Comparison of ENCODE assay signal across 1 cellular context in the genomic region with DNA sequence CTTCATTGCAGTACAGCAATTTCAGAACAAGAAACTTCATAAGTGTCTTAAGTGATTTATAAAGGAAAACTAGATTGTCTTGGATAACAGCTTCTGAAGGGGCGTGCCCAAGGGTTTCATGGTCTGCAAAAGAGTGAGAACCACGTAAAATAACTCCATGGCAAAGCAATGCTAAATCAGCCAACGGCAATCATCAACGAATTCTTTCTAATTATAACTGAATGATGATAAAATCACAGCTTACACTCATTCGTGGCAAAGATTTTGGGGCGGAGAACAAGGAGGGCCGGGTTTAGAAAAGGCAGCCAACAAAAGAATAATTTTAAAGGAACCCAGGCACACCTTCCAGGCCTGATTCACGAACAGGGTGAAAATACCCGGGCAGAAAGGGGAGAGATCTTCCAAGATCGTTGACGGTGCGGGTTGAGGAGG.
TF ChIP-seq lines count a peak whose summit lies in the region.

No MANE protein-coding gene starts in this region.

TF ChIP-seq in K562, 482 proteins besides CTCF, POLR2A, EP300 and RAD21 (continued from another document):
- TF ChIP-seq, protein P1, sequence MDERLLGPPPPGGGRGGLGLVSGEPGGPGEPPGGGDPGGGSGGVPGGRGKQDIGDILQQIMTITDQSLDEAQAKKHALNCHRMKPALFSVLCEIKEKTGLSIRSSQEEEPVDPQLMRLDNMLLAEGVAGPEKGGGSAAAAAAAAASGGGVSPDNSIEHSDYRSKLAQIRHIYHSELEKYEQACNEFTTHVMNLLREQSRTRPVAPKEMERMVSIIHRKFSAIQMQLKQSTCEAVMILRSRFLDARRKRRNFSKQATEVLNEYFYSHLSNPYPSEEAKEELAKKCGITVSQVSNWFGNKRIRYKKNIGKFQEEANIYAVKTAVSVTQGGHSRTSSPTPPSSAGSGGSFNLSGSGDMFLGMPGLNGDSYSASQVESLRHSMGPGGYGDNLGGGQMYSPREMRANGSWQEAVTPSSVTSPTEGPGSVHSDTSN (CRISPR knock-in tag; IDR thresholded peaks at IDR 0.05; ENCODE audit: low read depth) = no peak
- TF ChIP-seq, protein P1 (tag; conservative IDR thresholded peaks at IDR 0.05; ENCODE audit: low read depth) = peak; percentile 73
- TF ChIP-seq MAFG (tag; conservative IDR thresholded peaks at IDR 0.05) = no peak
- TF ChIP-seq MEF2D (tag; conservative IDR thresholded peaks at IDR 0.05; ENCODE audit: low read depth) = peak; percentile 32; the same call in 1 of the 2 replicates
- TF ChIP-seq CHD1 (IDR thresholded peaks at IDR 0.05; ENCODE audit: low read length) = peak; percentile 82
- no peak for TF ChIP-seq TRIM24 (IDR thresholded peaks at IDR 0.05)
- no peak for TF ChIP-seq PHB2 (IDR thresholded peaks at IDR 0.05; ENCODE audit: low read depth)
- TF ChIP-seq KDM1A (IDR thresholded peaks at IDR 0.05) = peak; percentile 43 to 44; a peak in 3 of 4 replicates
- TF ChIP-seq ZNF696 (CRISPR knock-in tag; conservative IDR thresholded peaks at IDR 0.05) = no peak
- TF ChIP-seq CTBP1 (IDR thresholded peaks at IDR 0.05; ENCODE audit: borderline replicate concordance) = no peak
- TF ChIP-seq MEIS2 (IDR thresholded peaks at IDR 0.05; ENCODE audit: partially characterized antibody) = peak; percentile 83
- TF ChIP-seq ZNF41 (CRISPR knock-in tag; conservative IDR thresholded peaks at IDR 0.05) = no peak
- no peak for TF ChIP-seq RHOXF2B (CRISPR knock-in tag; conservative IDR thresholded peaks at IDR 0.05)
- no peak for TF ChIP-seq HNRNPK (IDR thresholded peaks at IDR 0.05; ENCODE audit: low read depth, low read length, poor library complexity, severe bottlenecking)
- TF ChIP-seq ZNF347 (CRISPR knock-in tag; IDR thresholded peaks at IDR 0.05; ENCODE audit: low read depth) = no peak
- no peak for TF ChIP-seq ZNF124 (CRISPR knock-in tag; IDR thresholded peaks at IDR 0.05)
- no peak for TF ChIP-seq SNIP1 (IDR thresholded peaks at IDR 0.05; ENCODE audit: low read depth)
- TF ChIP-seq MCM3 (IDR thresholded peaks at IDR 0.05) = no peak
- 0 out of 2 replicates have a peak, but pooled peaks have one; percentile 22 for TF ChIP-seq MECOM (CRISPR knock-in tag; IDR thresholded peaks at IDR 0.05)
- no peak for TF ChIP-seq BCL6 (CRISPR knock-in tag; IDR thresholded peaks at IDR 0.05)
- no peak for TF ChIP-seq CBX3 (IDR thresholded peaks at IDR 0.05; ENCODE audit: borderline replicate concordance in 1 of 2, low read length in 2 of 2)
- TF ChIP-seq GATA2 (CRISPR knock-in tag; IDR thresholded peaks at IDR 0.05) = 0 out of 2 replicates have a peak, but pooled peaks have one; percentile 29
- TF ChIP-seq FOXK1 (CRISPR knock-in tag; IDR thresholded peaks at IDR 0.05; ENCODE audit: borderline replicate concordance) = no peak
- no peak for TF ChIP-seq HMGN3 (IDR thresholded peaks at IDR 0.05; ENCODE audit: borderline replicate concordance, extremely low read depth, insufficient read length, low read depth, low read length)
- TF ChIP-seq MCM5 (IDR thresholded peaks at IDR 0.05; ENCODE audit: low read depth) = no peak
- TF ChIP-seq, protein P2, sequence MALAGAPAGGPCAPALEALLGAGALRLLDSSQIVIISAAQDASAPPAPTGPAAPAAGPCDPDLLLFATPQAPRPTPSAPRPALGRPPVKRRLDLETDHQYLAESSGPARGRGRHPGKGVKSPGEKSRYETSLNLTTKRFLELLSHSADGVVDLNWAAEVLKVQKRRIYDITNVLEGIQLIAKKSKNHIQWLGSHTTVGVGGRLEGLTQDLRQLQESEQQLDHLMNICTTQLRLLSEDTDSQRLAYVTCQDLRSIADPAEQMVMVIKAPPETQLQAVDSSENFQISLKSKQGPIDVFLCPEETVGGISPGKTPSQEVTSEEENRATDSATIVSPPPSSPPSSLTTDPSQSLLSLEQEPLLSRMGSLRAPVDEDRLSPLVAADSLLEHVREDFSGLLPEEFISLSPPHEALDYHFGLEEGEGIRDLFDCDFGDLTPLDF (CRISPR knock-in tag; IDR thresholded peaks at IDR 0.05) = 0 out of 2 replicates have a peak, but pooled peaks have one; percentile 53
- TF ChIP-seq ZNF766 (CRISPR knock-in tag; conservative IDR thresholded peaks at IDR 0.05) = 0 out of 2 replicates have a peak, but pooled peaks have one; percentile 49
- no peak for TF ChIP-seq KDM2B (CRISPR knock-in tag; IDR thresholded peaks at IDR 0.05)
- no peak for TF ChIP-seq ZNF316 (IDR thresholded peaks at IDR 0.05)
- TF ChIP-seq XRCC5 (IDR thresholded peaks at IDR 0.05; ENCODE audit: low read depth, low read length) = no peak
- TF ChIP-seq, protein P3, sequence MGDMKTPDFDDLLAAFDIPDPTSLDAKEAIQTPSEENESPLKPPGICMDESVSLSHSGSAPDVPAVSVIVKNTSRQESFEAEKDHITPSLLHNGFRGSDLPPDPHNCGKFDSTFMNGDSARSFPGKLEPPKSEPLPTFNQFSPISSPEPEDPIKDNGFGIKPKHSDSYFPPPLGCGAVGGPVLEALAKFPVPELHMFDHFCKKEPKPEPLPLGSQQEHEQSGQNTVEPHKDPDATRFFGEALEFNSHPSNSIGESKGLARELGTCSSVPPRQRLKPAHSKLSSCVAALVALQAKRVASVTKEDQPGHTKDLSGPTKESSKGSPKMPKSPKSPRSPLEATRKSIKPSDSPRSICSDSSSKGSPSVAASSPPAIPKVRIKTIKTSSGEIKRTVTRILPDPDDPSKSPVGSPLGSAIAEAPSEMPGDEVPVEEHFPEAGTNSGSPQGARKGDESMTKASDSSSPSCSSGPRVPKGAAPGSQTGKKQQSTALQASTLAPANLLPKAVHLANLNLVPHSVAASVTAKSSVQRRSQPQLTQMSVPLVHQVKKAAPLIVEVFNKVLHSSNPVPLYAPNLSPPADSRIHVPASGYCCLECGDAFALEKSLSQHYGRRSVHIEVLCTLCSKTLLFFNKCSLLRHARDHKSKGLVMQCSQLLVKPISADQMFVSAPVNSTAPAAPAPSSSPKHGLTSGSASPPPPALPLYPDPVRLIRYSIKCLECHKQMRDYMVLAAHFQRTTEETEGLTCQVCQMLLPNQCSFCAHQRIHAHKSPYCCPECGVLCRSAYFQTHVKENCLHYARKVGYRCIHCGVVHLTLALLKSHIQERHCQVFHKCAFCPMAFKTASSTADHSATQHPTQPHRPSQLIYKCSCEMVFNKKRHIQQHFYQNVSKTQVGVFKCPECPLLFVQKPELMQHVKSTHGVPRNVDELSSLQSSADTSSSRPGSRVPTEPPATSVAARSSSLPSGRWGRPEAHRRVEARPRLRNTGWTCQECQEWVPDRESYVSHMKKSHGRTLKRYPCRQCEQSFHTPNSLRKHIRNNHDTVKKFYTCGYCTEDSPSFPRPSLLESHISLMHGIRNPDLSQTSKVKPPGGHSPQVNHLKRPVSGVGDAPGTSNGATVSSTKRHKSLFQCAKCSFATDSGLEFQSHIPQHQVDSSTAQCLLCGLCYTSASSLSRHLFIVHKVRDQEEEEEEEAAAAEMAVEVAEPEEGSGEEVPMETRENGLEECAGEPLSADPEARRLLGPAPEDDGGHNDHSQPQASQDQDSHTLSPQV (IDR thresholded peaks at IDR 0.05) = 0 out of 2 replicates have a peak, but pooled peaks have one; percentile 9
- peak; percentile 34; the same call in 1 of the 2 replicates for TF ChIP-seq PHF21A (IDR thresholded peaks at IDR 0.05; ENCODE audit: borderline replicate concordance, low read depth)
- TF ChIP-seq ZKSCAN3 (CRISPR knock-in tag; IDR thresholded peaks at IDR 0.05) = no peak
- TF ChIP-seq, protein P4, sequence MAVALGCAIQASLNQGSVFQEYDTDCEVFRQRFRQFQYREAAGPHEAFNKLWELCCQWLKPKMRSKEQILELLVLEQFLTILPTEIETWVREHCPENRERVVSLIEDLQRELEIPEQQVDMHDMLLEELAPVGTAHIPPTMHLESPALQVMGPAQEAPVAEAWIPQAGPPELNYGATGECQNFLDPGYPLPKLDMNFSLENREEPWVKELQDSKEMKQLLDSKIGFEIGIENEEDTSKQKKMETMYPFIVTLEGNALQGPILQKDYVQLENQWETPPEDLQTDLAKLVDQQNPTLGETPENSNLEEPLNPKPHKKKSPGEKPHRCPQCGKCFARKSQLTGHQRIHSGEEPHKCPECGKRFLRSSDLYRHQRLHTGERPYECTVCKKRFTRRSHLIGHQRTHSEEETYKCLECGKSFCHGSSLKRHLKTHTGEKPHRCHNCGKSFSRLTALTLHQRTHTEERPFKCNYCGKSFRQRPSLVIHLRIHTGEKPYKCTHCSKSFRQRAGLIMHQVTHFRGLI (CRISPR knock-in tag; IDR thresholded peaks at IDR 0.05) = no peak
- no peak for TF ChIP-seq JUNB (CRISPR knock-in tag; conservative IDR thresholded peaks at IDR 0.05)
- TF ChIP-seq, protein P5, sequence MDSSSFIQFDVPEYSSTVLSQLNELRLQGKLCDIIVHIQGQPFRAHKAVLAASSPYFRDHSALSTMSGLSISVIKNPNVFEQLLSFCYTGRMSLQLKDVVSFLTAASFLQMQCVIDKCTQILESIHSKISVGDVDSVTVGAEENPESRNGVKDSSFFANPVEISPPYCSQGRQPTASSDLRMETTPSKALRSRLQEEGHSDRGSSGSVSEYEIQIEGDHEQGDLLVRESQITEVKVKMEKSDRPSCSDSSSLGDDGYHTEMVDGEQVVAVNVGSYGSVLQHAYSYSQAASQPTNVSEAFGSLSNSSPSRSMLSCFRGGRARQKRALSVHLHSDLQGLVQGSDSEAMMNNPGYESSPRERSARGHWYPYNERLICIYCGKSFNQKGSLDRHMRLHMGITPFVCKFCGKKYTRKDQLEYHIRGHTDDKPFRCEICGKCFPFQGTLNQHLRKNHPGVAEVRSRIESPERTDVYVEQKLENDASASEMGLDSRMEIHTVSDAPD (CRISPR knock-in tag; IDR thresholded peaks at IDR 0.05) = no peak
- no peak for TF ChIP-seq ZNF274 (IDR thresholded peaks at IDR 0.05; ENCODE audit: borderline replicate concordance, low read depth, low read length)
- TF ChIP-seq ZNF79 (CRISPR knock-in tag; IDR thresholded peaks at IDR 0.05; ENCODE audit: low read depth) = no peak
- TF ChIP-seq, protein P6, sequence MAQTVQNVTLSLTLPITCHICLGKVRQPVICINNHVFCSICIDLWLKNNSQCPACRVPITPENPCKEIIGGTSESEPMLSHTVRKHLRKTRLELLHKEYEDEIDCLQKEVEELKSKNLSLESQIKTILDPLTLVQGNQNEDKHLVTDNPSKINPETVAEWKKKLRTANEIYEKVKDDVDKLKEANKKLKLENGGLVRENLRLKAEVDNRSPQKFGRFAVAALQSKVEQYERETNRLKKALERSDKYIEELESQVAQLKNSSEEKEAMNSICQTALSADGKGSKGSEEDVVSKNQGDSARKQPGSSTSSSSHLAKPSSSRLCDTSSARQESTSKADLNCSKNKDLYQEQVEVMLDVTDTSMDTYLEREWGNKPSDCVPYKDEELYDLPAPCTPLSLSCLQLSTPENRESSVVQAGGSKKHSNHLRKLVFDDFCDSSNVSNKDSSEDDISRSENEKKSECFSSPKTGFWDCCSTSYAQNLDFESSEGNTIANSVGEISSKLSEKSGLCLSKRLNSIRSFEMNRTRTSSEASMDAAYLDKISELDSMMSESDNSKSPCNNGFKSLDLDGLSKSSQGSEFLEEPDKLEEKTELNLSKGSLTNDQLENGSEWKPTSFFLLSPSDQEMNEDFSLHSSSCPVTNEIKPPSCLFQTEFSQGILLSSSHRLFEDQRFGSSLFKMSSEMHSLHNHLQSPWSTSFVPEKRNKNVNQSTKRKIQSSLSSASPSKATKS (CRISPR knock-in tag; IDR thresholded peaks at IDR 0.05) = no peak
- TF ChIP-seq BRF1 (IDR thresholded peaks at IDR 0.05; ENCODE audit: borderline replicate concordance, extremely low read depth, insufficient read length) = no peak
- TF ChIP-seq HMG20A (CRISPR knock-in tag; conservative IDR thresholded peaks at IDR 0.05) = no peak
- TF ChIP-seq SP1 (CRISPR knock-in tag; IDR thresholded peaks at IDR 0.05) = peak; percentile 27
- peak; percentile 41; the same call in 1 of the 2 replicates for TF ChIP-seq BACH1 (tag; IDR thresholded peaks at IDR 0.05)
- no peak for TF ChIP-seq ZNF133 (CRISPR knock-in tag; IDR thresholded peaks at IDR 0.05)
- no peak for TF ChIP-seq FOXP1 (CRISPR knock-in tag; IDR thresholded peaks at IDR 0.05)
